ENCODE assay signal across 18 cellular contexts in the genomic region with DNA sequence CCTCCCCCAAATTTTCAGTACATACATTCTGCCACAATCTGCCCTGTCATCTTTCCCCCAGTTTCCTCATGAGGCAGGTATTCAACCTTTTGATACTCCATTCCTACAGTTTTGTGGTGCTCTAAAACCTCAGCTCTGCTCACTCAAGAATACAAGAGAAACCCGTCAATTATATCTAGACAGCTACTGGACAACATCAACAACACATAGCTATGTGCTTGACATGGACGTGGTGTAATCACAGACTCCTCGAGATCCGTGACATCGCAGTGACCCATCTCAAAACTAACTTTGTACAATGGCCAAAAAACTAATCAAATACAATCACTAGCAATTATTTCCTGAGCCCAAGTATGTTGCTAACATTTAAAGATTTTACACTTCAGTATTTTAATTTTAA. TPM values are rescaled to one million over a fixed set of nuclear protein-coding genes. Genes with fewer than 3 reads are reported as not detected.
DNase-seq lines count a peak whose midpoint lies in the region; ATAC-seq and TF ChIP-seq lines count a peak whose summit lies in the region.
"Had no signal": no experiment of that assay in that cellular context is flagged by ENCODE, and none has a peak within 500 bp of the region (broad histone marks: within the 10 kb centered on the region; RNA-seq: fewer than 3 reads in every experiment).

No MANE protein-coding gene starts in this region.

- peak overlapping the region; percentile 0 for H3K27ac Mint-ChIP-seq in endodermal cell
- peak overlapping the region; percentile 11 for H3K27ac Mint-ChIP-seq in nephron progenitor cell
- H3K27ac Mint-ChIP-seq: CD4-positive, alpha-beta T cell had no signal

- no peaks in the 10 kb centered on the region for H3K27me3 ChIP-seq in endodermal cell (ENCODE audit: control insufficient read depth, insufficient read depth, low read length, poor library complexity, severe bottlenecking)
- H3K27me3 ChIP-seq in left ventricle myocardium inferior (ENCODE audit: low read depth): no peaks in the 10 kb centered on the region

- intact Hi-C loops in left ventricle myocardium inferior (cut with micrococcal nuclease): no loop called here

- no peaks in the 10 kb centered on the region for H3K9me3 Mint-ChIP-seq in endodermal cell
- H3K9me3 Mint-ChIP-seq in nephron progenitor cell: no peaks in the 10 kb centered on the region
- H3K9me3 Mint-ChIP-seq: CD4-positive, alpha-beta T cell had no signal

- no peak overlapping the region for H3K9ac ChIP-seq in endodermal cell (ENCODE audit: extremely low read depth, low read length, poor library complexity, severe bottlenecking)

- no peak overlapping the region for H3K27ac ChIP-seq in endodermal cell (ENCODE audit: low read depth, low read length)
- H3K27ac ChIP-seq in left ventricle myocardium inferior (replicated peaks): peak overlapping the region; percentile 84

- no peak for ATAC-seq in HG02870 (IDR thresholded peaks at IDR 0.05; ENCODE audit: unreplicated experiment)
- ATAC-seq: K562 had no signal

- H3K4me3 Mint-ChIP-seq in endodermal cell: no peak overlapping the region
- no peak overlapping the region for H3K4me3 Mint-ChIP-seq in nephron progenitor cell
- H3K4me3 Mint-ChIP-seq: CD4-positive, alpha-beta T cell had no signal

- WGBS in endodermal cell (ENCODE audit: insufficient coverage in 1 of 2, insufficient read length in 1 of 2), 2 experiments: 88 to 92% methylated on average over 4 to 5 of the region's 5 CpGs

- H3K27me3 Mint-ChIP-seq in endodermal cell (ENCODE audit: insufficient read depth): no peaks in the 10 kb centered on the region
- no peaks in the 10 kb centered on the region for H3K27me3 Mint-ChIP-seq in nephron progenitor cell (ENCODE audit: low read depth, poor library complexity)
- H3K27me3 Mint-ChIP-seq: CD4-positive, alpha-beta T cell had no signal

- DNase-seq in AG08395 (ENCODE audit: low spot score): peak; percentile 3
- no peak for DNase-seq in endodermal cell
- DNase-seq in left ventricle myocardium inferior: no peak
- DNase-seq in nephron progenitor cell: no peak
- no peak for DNase-seq in GOT3 (lab: John Stamatoyannopoulos, UW)
- DNase-seq in NCI-H748 treated with DMSO at 0.1 percent for 48 hours (lab: John Stamatoyannopoulos, UW): no peak
- no peak for DNase-seq in stimulated activated CD4-positive, alpha-beta T cell treated with anti-CD3 and anti-CD28 coated beads, Interleukin-4, amount 100 ng/mL, for 1 hour
- DNase-seq: Caco-2; CD4-positive, alpha-beta T cell; GDM1; NCI-H1105; NCI-H1694; NCI-H2081 treated with DMSO at 0.1 percent for 48 hours; NCI-H446 treated with DMSO at 0.1 percent for 48 hours; NCI-H69; SHP77 had no signal

- H3K4me1 ChIP-seq in endodermal cell (ENCODE audit: control insufficient read depth, insufficient read depth, low read length): no peaks in the 10 kb centered on the region
- peaks cover 30% of the 10 kb centered on the region for H3K4me1 ChIP-seq in left ventricle myocardium inferior

- H3K36me3 Mint-ChIP-seq in endodermal cell (ENCODE audit: low read depth): peaks cover 8% of the 10 kb centered on the region
- H3K36me3 Mint-ChIP-seq in nephron progenitor cell (ENCODE audit: low read depth): peaks cover 45% of the 10 kb centered on the region

- H3K4me1 Mint-ChIP-seq in endodermal cell: no peaks in the 10 kb centered on the region
- H3K4me1 Mint-ChIP-seq in nephron progenitor cell: peaks cover 19% of the 10 kb centered on the region

- no peaks in the 10 kb centered on the region for H3K9me3 ChIP-seq in endodermal cell (ENCODE audit: control insufficient read depth, low read length)
- H3K9me3 ChIP-seq in left ventricle myocardium inferior (replicated peaks): no peaks in the 10 kb centered on the region
- H3K9me3 ChIP-seq: Caco-2 had no signal

- H3K4me3 ChIP-seq in endodermal cell (ENCODE audit: low read length) (no peak overlapping the region), left ventricle myocardium inferior (no peak overlapping the region)
- H3K4me3 ChIP-seq: K562 had no signal

- TF ChIP-seq CTCF in endodermal cell (conservative IDR thresholded peaks at IDR 0.05) (no peak), left ventricle myocardium inferior (IDR thresholded peaks at IDR 0.05; ENCODE audit: borderline replicate concordance) (no peak), nephron progenitor cell (IDR thresholded peaks at IDR 0.05) (no peak)

- H3K36me3 ChIP-seq in endodermal cell (ENCODE audit: control insufficient read depth, insufficient read depth, low read length) (no peaks in the 10 kb centered on the region), left ventricle myocardium inferior (peaks cover 15% of the 10 kb centered on the region)

RNA-seq across cellular contexts. Expression of a gene that starts 23.6 kb away (rescaled TPM):
- 10 to 100 TPM; 10.7 to 14.7 TPM for total RNA-seq in endodermal cell
- 7.1 TPM for polyA plus RNA-seq in endodermal cell (2013, experiment 1 of 2)
- 6.4 TPM for polyA plus RNA-seq in endodermal cell (2013, experiment 2 of 2)
- total RNA-seq in left ventricle myocardium inferior: 11.4 TPM
